9 cellular contexts compared by ENCODE assay signal in genomic region chr2:200483729-200484198, GRCh38. TPM values are rescaled to one million over a fixed set of nuclear protein-coding genes. Genes with fewer than 3 reads are reported as not detected.
DNase-seq lines count a peak whose midpoint lies in the region; ATAC-seq, FAIRE-seq and TF ChIP-seq lines count a peak whose summit lies in the region.
"Had no signal": no experiment of that assay in that cellular context is flagged by ENCODE, and none has a peak within 500 bp of the region (broad histone marks: within the 10 kb centered on the region; RNA-seq: fewer than 3 reads in every experiment).

No MANE protein-coding gene starts in this region.

- DNase-seq in AG20443 (ENCODE audit: low spot score): peak; percentile 39
- DNase-seq in GM13977 (ENCODE audit: low spot score): peak; percentile 47
- peak; percentile 48 for DNase-seq in NCI-H2171 treated with DMSO at 0.1 percent for 48 hours (lab: John Stamatoyannopoulos, UW)
- DNase-seq in astrocyte of the spinal cord (ENCODE audit: low read depth, low spot score): peak; percentile 42
- DNase-seq in frontal cortex (ENCODE audit: low spot score in 2 of 2): no peak
- no peak for DNase-seq in GDM1 (lab: John Stamatoyannopoulos, UW)

- peak; percentile 51 for ATAC-seq in HG02943 (IDR thresholded peaks at IDR 0.05; ENCODE audit: low read depth, unreplicated experiment)

- no peaks in the 10 kb centered on the region for H3K27me3 Mint-ChIP-seq in nephron (ENCODE audit: low read depth)

- H3K9me3 Mint-ChIP-seq in nephron: no peaks in the 10 kb centered on the region

- TF ChIP-seq CTCF in GM13977 (IDR thresholded peaks at IDR 0.05; ENCODE audit: extremely low read depth, insufficient read depth, missing control alignments) (peak; percentile 70), astrocyte of the spinal cord (IDR thresholded peaks at IDR 0.05; ENCODE audit: low read depth, low read length) (peak; percentile 65), nephron (IDR thresholded peaks at IDR 0.05; ENCODE audit: unreplicated experiment in 3 of 3) (peak; percentile 41 to 49 (median 47))

- H3K36me3 Mint-ChIP-seq in nephron (ENCODE audit: low read depth): peaks cover 9% of the 10 kb centered on the region

- no peak overlapping the region for H3K4me3 ChIP-seq in astrocyte of the spinal cord (ENCODE audit: low read depth, low read length)
- H3K4me3 ChIP-seq: SK-N-MC had no signal

- no peak for FAIRE-seq in frontal cortex (lab: Jason Lieb, UNC)

- peaks cover 34% of the 10 kb centered on the region for H3K4me1 Mint-ChIP-seq in nephron

- H3K4me3 Mint-ChIP-seq in nephron: no peak overlapping the region

- H3K27ac Mint-ChIP-seq in nephron: peak overlapping the region; percentile 26 to 35 (median 30)

- in situ Hi-C loops in GM13977 (cut with MboI; ENCODE audit: low pct_unique_long_range_greater_than_20kb, low sequenced_read_pairs, unreplicated experiment): no loop called here
- in situ Hi-C loops in astrocyte of the spinal cord (cut with HindIII; ENCODE audit: low sequenced_read_pairs): no loop called here

RNA-seq across cellular contexts. Expression of gene KCTD18, which starts 26.1 kb away (rescaled TPM):
- total RNA-seq in frontal cortex: 12.6 TPM

RNA-seq across cellular contexts. Expression of gene SGO2, which starts 42.2 kb away (rescaled TPM):
- total RNA-seq in frontal cortex: 2.9 TPM

Comparison
In these comparisons a context has a peak if more than half of its experiments do, and no peak if none do; other contexts are left out.
1. DNase-seq: peak in AG20443 (single experiment), GM13977 (single experiment), NCI-H2171 treated with DMSO at 0.1 percent for 48 hours (single experiment) and astrocyte of the spinal cord (single experiment); none in frontal cortex (0 of 2) and GDM1 (single experiment).
2. Peak in every context shown above with its lines, with median percentiles within 50 percentile points of each other: CTCF ChIP-seq.